In genomic region chr7:66844552-66845381, GRCh38 we compare ENCODE assay signal across 8 cellular contexts.
DNase-seq lines count a peak whose midpoint lies in the region; ATAC-seq, FAIRE-seq and TF ChIP-seq lines count a peak whose summit lies in the region.

No MANE protein-coding gene starts in this region.

- DNase-seq in NCI-H1092 treated with DMSO at 0.1 percent for 48 hours (lab: John Stamatoyannopoulos, UW) (peak; percentile 98), SKM-1 (lab: John Stamatoyannopoulos, UW; ENCODE audit: unreplicated experiment) (peak; percentile 93), Right ventricle myocardium inferior (ENCODE audit: missing footprints) (peak; percentile 98), pancreas (peak; percentile 97 to 100 (median 100)), tibial nerve (ENCODE audit: low spot score in 2 of 2) (peak; percentile 96 to 98)
- DNase-seq in activated naive CD8-positive, alpha-beta T cell treated with anti-CD3 and anti-CD28 coated beads, Interleukin-2, amount 10 ng/mL, durations not matched to agents 7 days and 5 days, result peak; percentile 100

- TF ChIP-seq CTCF in pancreas (IDR thresholded peaks at IDR 0.05), result peak in 2 of 4 donors; percentile 12 to 22
- TF ChIP-seq CTCF in tibial nerve (IDR thresholded peaks at IDR 0.05), result peak in 3 of 5 experiments; percentile 14 to 74 (median 69)

- POLR2A ChIA-PET in activated naive CD8-positive, alpha-beta T cell treated with anti-CD3 and anti-CD28 coated beads, Interleukin-2, amount 10 ng/mL, durations not matched to agents 7 days and 5 days (lab: Charles Lee), result interaction anchor here (0.6 to 2.5 kb wide), 15 partner anchors 9 to 1093 kb away, joined by 3 to 31 read pairs (median 4); partner anchors contain the start of genes KCTD7, RABGEF1, SBDS and TMEM248

- no peaks in the 10 kb centered on the region for H3K9me3 ChIP-seq in pancreas
- no peaks in the 10 kb centered on the region for H3K9me3 ChIP-seq in tibial nerve

- TF ChIP-seq POLR2A in GM10847 (IDR thresholded peaks at IDR 0.05; ENCODE audit: extremely low read depth, insufficient read length) (peak; percentile 94), tibial nerve (IDR thresholded peaks at IDR 0.05) (peak; percentile 93 to 96)

- no peaks in the 10 kb centered on the region for H3K27me3 Mint-ChIP-seq in activated naive CD8-positive, alpha-beta T cell treated with anti-CD3 and anti-CD28 coated beads, Interleukin-2, amount 10 ng/mL, durations not matched to agents 7 days and 5 days

- H3K27ac Mint-ChIP-seq in activated naive CD8-positive, alpha-beta T cell treated with anti-CD3 and anti-CD28 coated beads, Interleukin-2, amount 10 ng/mL, durations not matched to agents 7 days and 5 days, result peak overlapping the region; percentile 99

- peak; percentile 23 for FAIRE-seq in pancreas (lab: Jason Lieb, UNC)

- H3K4me3 ChIP-seq in pancreas, result peak overlapping the region; percentile 66 to 95 (median 84)
- H3K4me3 ChIP-seq in tibial nerve, result peak overlapping the region; percentile 47 to 99 (median 81)

- 0 to 1% methylated on average over 61 of the region's 61 CpGs for WGBS in pancreas, 2 donors
- WGBS in tibial nerve, 2 donors, result 1% methylated on average over 31 to 39 of the region's 61 CpGs

- peak overlapping the region; percentile 98 for H3K4me3 Mint-ChIP-seq in activated naive CD8-positive, alpha-beta T cell treated with anti-CD3 and anti-CD28 coated beads, Interleukin-2, amount 10 ng/mL, durations not matched to agents 7 days and 5 days

- ATAC-seq in HG02610 (IDR thresholded peaks at IDR 0.05; ENCODE audit: unreplicated experiment), result peak; percentile 94
- peak; percentile 93 for ATAC-seq in activated naive CD8-positive, alpha-beta T cell treated with anti-CD3 and anti-CD28 coated beads, Interleukin-2, amount 10 ng/mL, durations not matched to agents 7 days and 5 days (ENCODE audit: low read depth)
- ATAC-seq in Right ventricle myocardium inferior, result peak; percentile 98
- ATAC-seq in pancreas, result peak; percentile 94 to 98 (median 97)

- intact Hi-C loops in Right ventricle myocardium inferior (cut with DNase I) (loop anchor here (1.0 to 10.0 kb wide), 4 partner anchors 80 to 220 kb away; partner anchors contain the start of genes KCTD7, RABGEF1, SBDS and TMEM248), pancreas (cut with DNase I) (no loop called here)

- H3K9me3 Mint-ChIP-seq in activated naive CD8-positive, alpha-beta T cell treated with anti-CD3 and anti-CD28 coated beads, Interleukin-2, amount 10 ng/mL, durations not matched to agents 7 days and 5 days, result no peaks in the 10 kb centered on the region

- H3K27me3 ChIP-seq in pancreas, result no peaks in the 10 kb centered on the region
- H3K27me3 ChIP-seq in tibial nerve, result peaks cover 0 to 2% of the 10 kb centered on the region in 2 donors

- H3K4me1 ChIP-seq in pancreas, result peaks cover 0 to 6% (median 3%) of the 10 kb centered on the region in 3 donors
- peaks cover 0 to 31% (median 12%) of the 10 kb centered on the region in 4 donors for H3K4me1 ChIP-seq in tibial nerve

- H3K36me3 Mint-ChIP-seq in activated naive CD8-positive, alpha-beta T cell treated with anti-CD3 and anti-CD28 coated beads, Interleukin-2, amount 10 ng/mL, durations not matched to agents 7 days and 5 days, result peaks cover 4% of the 10 kb centered on the region

- peak; percentile 99 for TF ChIP-seq EP300 in tibial nerve (IDR thresholded peaks at IDR 0.05)

- peaks cover 21% of the 10 kb centered on the region for H3K4me1 Mint-ChIP-seq in activated naive CD8-positive, alpha-beta T cell treated with anti-CD3 and anti-CD28 coated beads, Interleukin-2, amount 10 ng/mL, durations not matched to agents 7 days and 5 days

- H3K36me3 ChIP-seq in pancreas (no peaks in the 10 kb centered on the region), tibial nerve (no peaks in the 10 kb centered on the region)

- H3K27ac ChIP-seq in pancreas, result peak overlapping the region; percentile 88 to 95 (median 90)
- H3K27ac ChIP-seq in tibial nerve, result peak overlapping the region; percentile 88 to 99 (median 94)

Comparison
In these comparisons a context has a peak if more than half of its experiments do, and no peak if none do; other contexts are left out.
1. Peak in every context shown above with its lines: DNase-seq, ATAC-seq, H3K4me3 ChIP-seq and H3K27ac ChIP-seq.